In the genomic region with DNA sequence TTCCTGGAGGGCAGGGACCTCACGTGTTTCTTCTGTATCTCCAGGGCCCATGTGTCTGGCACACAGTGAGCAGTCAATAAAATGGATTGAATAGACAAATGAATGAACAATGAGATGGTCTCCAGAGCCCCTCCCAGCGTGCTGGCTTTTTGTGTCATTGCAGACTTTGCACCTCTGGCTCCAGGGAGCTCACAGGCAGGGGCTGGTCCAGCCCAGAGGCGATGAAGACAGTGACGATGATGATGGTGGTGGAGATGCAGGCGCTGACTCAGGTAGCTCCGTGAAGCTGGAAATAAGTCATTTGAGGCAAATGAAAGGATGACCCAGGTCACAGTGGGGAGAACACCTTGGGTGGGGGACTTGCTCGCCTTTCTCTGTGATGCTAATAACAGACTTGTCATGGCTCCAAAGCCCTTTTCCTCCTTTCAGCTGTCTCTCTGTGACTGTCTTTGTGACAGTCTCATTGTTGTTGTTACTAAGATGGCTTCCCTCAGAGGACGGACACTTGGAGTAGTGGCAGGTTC, we compare ENCODE assay signal across 9 cellular contexts. TPM values are rescaled to one million over a fixed set of nuclear protein-coding genes. Genes with fewer than 3 reads are reported as not detected.
A peak's percentile ranks its signal among the peaks of the same experiment; 100 is the strongest.
DNase-seq lines count a peak whose midpoint lies in the region; ATAC-seq, FAIRE-seq and TF ChIP-seq lines count a peak whose summit lies in the region.
"Had no signal": no experiment of that assay in that cellular context is flagged by ENCODE, and none has a peak within 500 bp of the region (broad histone marks: within the 10 kb centered on the region; RNA-seq: fewer than 3 reads in every experiment).

No MANE protein-coding gene starts in this region.

- H3K4me1 ChIP-seq in A549 (no peaks in the 10 kb centered on the region), mucosa of descending colon (ENCODE audit: low read depth) (no peaks in the 10 kb centered on the region)

- H3K27me3 ChIP-seq in H7 (ENCODE audit: control insufficient read depth, insufficient read depth, low read length) = no peaks in the 10 kb centered on the region

- TF ChIP-seq CTCF in A549 (IDR thresholded peaks at IDR 0.05) (no peak), astrocyte of the spinal cord (IDR thresholded peaks at IDR 0.05; ENCODE audit: low read depth, low read length) (no peak), mucosa of descending colon (IDR thresholded peaks at IDR 0.05) (no peak)

- TF ChIP-seq EP300 in A549 (IDR thresholded peaks at IDR 0.05) = no peak

- H3K36me3 ChIP-seq in H7 (replicated peaks; ENCODE audit: control insufficient read depth, insufficient read depth, low read length) = no peaks in the 10 kb centered on the region
- no peaks in the 10 kb centered on the region for H3K36me3 ChIP-seq in mucosa of descending colon (ENCODE audit: low read depth)

- intact Hi-C loops in mucosa of descending colon (cut with DNase I, micrococcal nuclease) = loop anchor here (2.0 to 5.0 kb wide), 2 partner anchors 148 kb away; no protein-coding TSS in a partner anchor

- DNase-seq in A549 (ENCODE audit: low read depth in 1 of 2, low spot score in 1 of 2) = no peak
- no peak for DNase-seq in H7
- no peak for DNase-seq in astrocyte of the spinal cord (ENCODE audit: low read depth, low spot score)
- DNase-seq in mucosa of descending colon = no peak
- no peak for DNase-seq in NCI-H345 treated with DMSO at 0.1 percent for 48 hours (lab: John Stamatoyannopoulos, UW; ENCODE audit: unreplicated experiment)
- no peak for DNase-seq in NCI-H1436 (lab: John Stamatoyannopoulos, UW)
- no peak for DNase-seq in NCI-H1436 treated with DMSO at 0.1 percent for 48 hours (lab: John Stamatoyannopoulos, UW)

- TF ChIP-seq RAD21 in A549 (conservative IDR thresholded peaks at IDR 0.05 in 1 of 2, IDR thresholded peaks at IDR 0.05 in 1 of 2) = no peak

- no peaks in the 10 kb centered on the region for H3K9me3 ChIP-seq in A549
- no peaks in the 10 kb centered on the region for H3K9me3 ChIP-seq in mucosa of descending colon

- WGBS in A549 (ENCODE audit: missing lambda C conversion rate) = 52% methylated on average over 8 of the region's 8 CpGs

- peak overlapping the region; percentile 75 to 86 for H3K27ac ChIP-seq in A549

- ATAC-seq in A549 (peak in 1 of 2 experiments; percentile 52; a peak in 1 of 6 replicates), mucosa of descending colon (peak; percentile 7), HG02623 (IDR thresholded peaks at IDR 0.05; ENCODE audit: unreplicated experiment) (no peak)

- CTCF ChIA-PET in A549 (lab: Yijun Ruan, JAX) = interaction anchor here (0.6 to 17.4 kb wide), 36 partner anchors 10 to 867 kb away, joined by 3 to 244 read pairs (median 4); a partner anchor contains a TSS

- peak overlapping the region; percentile 77 for H3K4me2 ChIP-seq in A549

- TF ChIP-seq POLR2A in A549 (IDR thresholded peaks at IDR 0.05; ENCODE audit: low read length) = no peak

- FAIRE-seq in A549 (lab: Jason Lieb, UNC) = no peak

- peak overlapping the region; percentile 35 for H3K4me3 ChIP-seq in A549
- peak overlapping the region; percentile 28; the same call in 1 of the 2 replicates for H3K4me3 ChIP-seq in H7 (ENCODE audit: insufficient read depth, low read depth, low read length)
- H3K4me3 ChIP-seq in astrocyte of the spinal cord (ENCODE audit: low read depth, low read length) = peak overlapping the region; percentile 10
- H3K4me3 ChIP-seq in mucosa of descending colon = no peak overlapping the region

- in situ Hi-C loops in astrocyte of the spinal cord (cut with HindIII; ENCODE audit: low sequenced_read_pairs) = no loop called here

- POLR2A ChIA-PET in A549 (lab: Yijun Ruan, JAX) = interaction anchor here (0.6 kb wide), 1 partner anchor 177 kb away, joined by 3 read pairs; no protein-coding TSS in a partner anchor

TF ChIP-seq in A549, 52 proteins besides CTCF, POLR2A, EP300 and RAD21:
- TF ChIP-seq PHF8 (IDR thresholded peaks at IDR 0.05; ENCODE audit: borderline replicate concordance, low read depth) (no peak), HOXB13 (CRISPR knock-in tag; IDR thresholded peaks at IDR 0.05; ENCODE audit: low read depth) (no peak), HOXB5 (CRISPR knock-in tag; IDR thresholded peaks at IDR 0.05) (no peak), TFCP2L1 (CRISPR knock-in tag; IDR thresholded peaks at IDR 0.05) (no peak), BHLHE40 (IDR thresholded peaks at IDR 0.05; ENCODE audit: low read depth, low read length) (no peak), MAFK (IDR thresholded peaks at IDR 0.05; ENCODE audit: partially characterized antibody) (no peak), HOXA7 (CRISPR knock-in tag; IDR thresholded peaks at IDR 0.05) (no peak)
- TF ChIP-seq, protein P1, sequence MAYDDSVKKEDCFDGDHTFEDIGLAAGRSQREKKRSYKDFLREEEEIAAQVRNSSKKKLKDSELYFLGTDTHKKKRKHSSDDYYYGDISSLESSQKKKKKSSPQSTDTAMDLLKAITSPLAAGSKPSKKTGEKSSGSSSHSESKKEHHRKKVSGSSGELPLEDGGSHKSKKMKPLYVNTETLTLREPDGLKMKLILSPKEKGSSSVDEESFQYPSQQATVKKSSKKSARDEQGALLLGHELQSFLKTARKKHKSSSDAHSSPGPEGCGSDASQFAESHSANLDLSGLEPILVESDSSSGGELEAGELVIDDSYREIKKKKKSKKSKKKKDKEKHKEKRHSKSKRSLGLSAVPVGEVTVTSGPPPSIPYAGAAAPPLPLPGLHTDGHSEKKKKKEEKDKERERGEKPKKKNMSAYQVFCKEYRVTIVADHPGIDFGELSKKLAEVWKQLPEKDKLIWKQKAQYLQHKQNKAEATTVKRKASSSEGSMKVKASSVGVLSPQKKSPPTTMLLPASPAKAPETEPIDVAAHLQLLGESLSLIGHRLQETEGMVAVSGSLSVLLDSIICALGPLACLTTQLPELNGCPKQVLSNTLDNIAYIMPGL (CRISPR knock-in tag; IDR thresholded peaks at IDR 0.05; ENCODE audit: borderline replicate concordance) = no peak

RNA-seq across cellular contexts. Expression of a gene that starts 30.4 kb away (rescaled TPM):
- polyA plus RNA-seq in A549 (2011; rRNA removed) = 0.62 and 0.93 TPM in 2 replicates
- 0.75 and 1.1 TPM in 2 replicates for polyA plus RNA-seq in A549 (2012; cell fraction: cytosol; rRNA removed)
- 0.52 TPM in 1 of 2 replicates, not detected in the other for polyA plus RNA-seq in A549 (2012; cell fraction: nucleus; rRNA removed)
- polyA plus RNA-seq in A549 (2017; fragmentation: RNase III; extraction: RNeasy Plus Mini Kit Qiagen cat#74134 plus additional on column Dnase treatment) = 0.63 to 0.99 TPM (median 0.75 TPM) in 3 replicates
- not detected in 2 replicates for polyA minus RNA-seq in A549 (2011; rRNA and poly(A)+ RNA removed)
- total RNA-seq in H7 (2014; rRNA removed; shearing (Covaris generic)) = 0.48 and 1.3 TPM in 2 replicates
- not detected for total RNA-seq in mucosa of descending colon
- total RNA-seq: dermis microvascular lymphatic vessel endothelial cell had no signal
